ENCODE assay signal across 1 cellular context in genomic region chr11:57761301-57762234, GRCh38.
TF ChIP-seq lines count a peak whose summit lies in the region.

Gene CTNND1, plus strand, starts transcription at chr11:57761802. Its CDS starts 29,677 bp downstream, at chr11:57791479.

TF ChIP-seq in HepG2, 621 proteins besides CTCF, POLR2A, EP300 and RAD21 (continued from another document and continues in another):
- TF ChIP-seq ZBTB49 (CRISPR knock-in tag; IDR thresholded peaks at IDR 0.05; ENCODE audit: borderline replicate concordance), result no peak
- peak; percentile 69; the same call in 1 of the 2 replicates for TF ChIP-seq IKZF5 (CRISPR knock-in tag; IDR thresholded peaks at IDR 0.05)
- no peak for TF ChIP-seq AHR (CRISPR knock-in tag; IDR thresholded peaks at IDR 0.05)
- TF ChIP-seq GTF2F1 (IDR thresholded peaks at IDR 0.05; ENCODE audit: low read length), result peak; percentile 61; the same call in 1 of the 2 replicates
- no peak for TF ChIP-seq ZNF253 (CRISPR knock-in tag; IDR thresholded peaks at IDR 0.05; ENCODE audit: borderline replicate concordance)
- TF ChIP-seq SMC3 (IDR thresholded peaks at IDR 0.05; ENCODE audit: low read length), result no peak
- TF ChIP-seq ATF2 (CRISPR knock-in tag; IDR thresholded peaks at IDR 0.05), result peak; percentile 95
- peak; percentile 78; the same call in 1 of the 2 replicates for TF ChIP-seq ZSCAN29 (CRISPR knock-in tag; conservative IDR thresholded peaks at IDR 0.05)
- no peak for TF ChIP-seq ZNF766 (CRISPR knock-in tag; IDR thresholded peaks at IDR 0.05; ENCODE audit: borderline replicate concordance)
- TF ChIP-seq ZNF256 (CRISPR knock-in tag; conservative IDR thresholded peaks at IDR 0.05), result no peak
- peak; percentile 18; the same call in 1 of the 2 replicates for TF ChIP-seq RXRB (CRISPR knock-in tag; IDR thresholded peaks at IDR 0.05; ENCODE audit: borderline replicate concordance)
- TF ChIP-seq MYNN (CRISPR knock-in tag; IDR thresholded peaks at IDR 0.05; ENCODE audit: low read depth), result no peak
- TF ChIP-seq RNF2 (conservative IDR thresholded peaks at IDR 0.05; ENCODE audit: low read depth), result no peak
- no peak for TF ChIP-seq CBFB (CRISPR knock-in tag; IDR thresholded peaks at IDR 0.05)
- TF ChIP-seq ZNF512 (CRISPR knock-in tag; IDR thresholded peaks at IDR 0.05), result no peak
- TF ChIP-seq ZMYM3 (CRISPR knock-in tag; IDR thresholded peaks at IDR 0.05), result no peak
- no peak for TF ChIP-seq SMARCE1 (IDR thresholded peaks at IDR 0.05; ENCODE audit: borderline replicate concordance)
- no peak; the same call in 1 of the 2 replicates for TF ChIP-seq MAZ (IDR thresholded peaks at IDR 0.05; ENCODE audit: borderline replicate concordance, low read depth, low read length)
- TF ChIP-seq MAZ (CRISPR knock-in tag; IDR thresholded peaks at IDR 0.05; ENCODE audit: low read depth), result no peak
- peak; percentile 44; the same call in 1 of the 2 replicates for TF ChIP-seq DNMT3B (CRISPR knock-in tag; conservative IDR thresholded peaks at IDR 0.05)
- no peak for TF ChIP-seq ZBTB21 (CRISPR knock-in tag; IDR thresholded peaks at IDR 0.05)
- no peak for TF ChIP-seq SPEN (CRISPR knock-in tag; IDR thresholded peaks at IDR 0.05; ENCODE audit: low read depth)
- no peak for TF ChIP-seq E2F2 (CRISPR knock-in tag; IDR thresholded peaks at IDR 0.05; ENCODE audit: borderline replicate concordance)
- 0 out of 2 replicates have a peak, but pooled peaks have one; percentile 32 for TF ChIP-seq KLF11 (CRISPR knock-in tag; IDR thresholded peaks at IDR 0.05)
- TF ChIP-seq PRMT3 (CRISPR knock-in tag; IDR thresholded peaks at IDR 0.05; ENCODE audit: borderline replicate concordance, low read depth), result no peak
- no peak for TF ChIP-seq ZBTB42 (CRISPR knock-in tag; IDR thresholded peaks at IDR 0.05)
- TF ChIP-seq ZNF619 (CRISPR knock-in tag; IDR thresholded peaks at IDR 0.05), result no peak
- no peak for TF ChIP-seq EZH2 (conservative IDR thresholded peaks at IDR 0.05; ENCODE audit: low read depth, low read length)
- TF ChIP-seq ZNF589 (CRISPR knock-in tag; conservative IDR thresholded peaks at IDR 0.05), result no peak
- TF ChIP-seq TFAP4 (IDR thresholded peaks at IDR 0.05; ENCODE audit: borderline replicate concordance, low read depth), result peak; percentile 35; the same call in 1 of the 2 replicates
- TF ChIP-seq HOXA3 (CRISPR knock-in tag; IDR thresholded peaks at IDR 0.05), result peak; percentile 51; the same call in 1 of the 2 replicates
- no peak; the same call in 1 of the 2 replicates for TF ChIP-seq ARID4A (CRISPR knock-in tag; IDR thresholded peaks at IDR 0.05; ENCODE audit: borderline replicate concordance)
- TF ChIP-seq ZNF781 (CRISPR knock-in tag; IDR thresholded peaks at IDR 0.05; ENCODE audit: borderline replicate concordance, not compliant biosample characterization), result no peak
- no peak for TF ChIP-seq ZNF747 (CRISPR knock-in tag; IDR thresholded peaks at IDR 0.05; ENCODE audit: borderline replicate concordance)
- TF ChIP-seq ZNF879 (CRISPR knock-in tag; IDR thresholded peaks at IDR 0.05), result no peak
- peak; percentile 48; the same call in 1 of the 2 replicates for TF ChIP-seq SIN3A (IDR thresholded peaks at IDR 0.05; ENCODE audit: borderline replicate concordance, low read depth, low read length)
- TF ChIP-seq ZBTB46 (CRISPR knock-in tag; IDR thresholded peaks at IDR 0.05; ENCODE audit: borderline replicate concordance), result no peak
- no peak for TF ChIP-seq THRA (CRISPR knock-in tag; IDR thresholded peaks at IDR 0.05; ENCODE audit: borderline replicate concordance)
- TF ChIP-seq ZNF235 (CRISPR knock-in tag; IDR thresholded peaks at IDR 0.05; ENCODE audit: borderline replicate concordance), result no peak
- TF ChIP-seq CEBPB (IDR thresholded peaks at IDR 0.05; ENCODE audit: borderline replicate concordance, low read depth, low read length), result no peak
- TF ChIP-seq ZFY (CRISPR knock-in tag; IDR thresholded peaks at IDR 0.05), result no peak
- TF ChIP-seq CSRNP2 (CRISPR knock-in tag; conservative IDR thresholded peaks at IDR 0.05; ENCODE audit: low read depth), result no peak
- no peak for TF ChIP-seq RFX3 (CRISPR knock-in tag; IDR thresholded peaks at IDR 0.05)
- TF ChIP-seq ERF (CRISPR knock-in tag; IDR thresholded peaks at IDR 0.05), result peak; percentile 71
- TF ChIP-seq DPF2 (CRISPR knock-in tag; IDR thresholded peaks at IDR 0.05; ENCODE audit: borderline replicate concordance, low read depth), result no peak
- no peak for TF ChIP-seq SSRP1 (CRISPR knock-in tag; IDR thresholded peaks at IDR 0.05)
